ENCODE assay signal across 7 cellular contexts in the genomic region with DNA sequence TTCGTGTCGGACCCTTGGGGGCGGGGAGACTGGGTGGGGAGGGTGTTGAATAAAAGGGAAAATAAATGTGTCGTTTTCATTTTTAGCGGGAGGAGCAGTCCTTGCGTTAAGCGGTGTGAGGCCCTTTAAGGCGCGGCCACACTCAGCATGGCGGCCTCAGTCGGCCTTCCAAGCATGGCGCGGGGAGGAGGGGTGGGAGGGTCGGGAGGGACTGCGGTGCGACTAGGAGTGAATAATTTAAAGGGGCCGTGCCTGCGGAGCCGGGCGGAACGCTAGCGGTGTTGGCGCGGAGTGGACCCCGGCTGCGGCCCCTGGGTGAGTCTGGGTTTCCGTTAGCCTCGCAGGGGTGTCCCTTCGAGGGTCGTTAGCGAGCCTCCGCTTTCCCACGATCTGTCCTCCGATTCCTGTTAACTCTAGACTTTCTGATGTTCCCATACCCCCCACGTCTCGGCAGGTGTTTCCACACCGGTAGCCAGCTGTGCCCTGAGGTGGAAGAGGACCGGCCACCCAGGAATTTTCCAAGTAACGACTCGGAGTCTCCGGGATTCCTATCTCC. TPM values are rescaled to one million over a fixed set of nuclear protein-coding genes. Genes with fewer than 3 reads are reported as not detected.
DNase-seq lines count a peak whose midpoint lies in the region; ATAC-seq and TF ChIP-seq lines count a peak whose summit lies in the region.

No MANE protein-coding gene starts in this region.

- peaks cover 8% of the 10 kb centered on the region for H3K4me1 Mint-ChIP-seq in T-helper 1 cell treated with Interleukin-12 subunit alpha and Interleukin-12 subunit beta and Interleukin-4 antibody, amounts not matched to agents 30 μg/mL and 1 μg/mL, for 36 hours (ENCODE audit: low read depth)

- peak overlapping the region; percentile 93 for H3K4me3 Mint-ChIP-seq in T-helper 1 cell treated with Interleukin-12 subunit alpha and Interleukin-12 subunit beta and Interleukin-4 antibody, amounts not matched to agents 30 μg/mL and 1 μg/mL, for 36 hours

- no peaks in the 10 kb centered on the region for H3K27me3 Mint-ChIP-seq in T-helper 1 cell treated with Interleukin-12 subunit alpha and Interleukin-12 subunit beta and Interleukin-4 antibody, amounts not matched to agents 30 μg/mL and 1 μg/mL, for 36 hours (ENCODE audit: low read depth)

- peak overlapping the region; percentile 62 to 98 (median 86) for H3K4me3 ChIP-seq in heart left ventricle
- H3K4me3 ChIP-seq in tibial nerve: peak overlapping the region; percentile 64 to 92 (median 82)

- H3K27ac ChIP-seq in heart left ventricle (peak overlapping the region; percentile 57 to 96 (median 93)), tibial nerve (peak overlapping the region; percentile 80 to 98 (median 92))

- TF ChIP-seq POLR2A in GM19193 (IDR thresholded peaks at IDR 0.05; ENCODE audit: extremely low read depth, insufficient read depth, insufficient read length) (peak; percentile 32), heart left ventricle (IDR thresholded peaks at IDR 0.05) (peak; percentile 8 to 55), tibial nerve (IDR thresholded peaks at IDR 0.05) (peak; percentile 15 to 65)

- no peaks in the 10 kb centered on the region for H3K9me3 ChIP-seq in heart left ventricle
- no peaks in the 10 kb centered on the region for H3K9me3 ChIP-seq in tibial nerve

- peaks cover 0 to 46% (median 36%) of the 10 kb centered on the region in 9 donors for H3K36me3 ChIP-seq in heart left ventricle
- H3K36me3 ChIP-seq in tibial nerve: peaks cover 0 to 59% (median 4%) of the 10 kb centered on the region in 3 donors

- H3K4me1 ChIP-seq in heart left ventricle: peaks cover 0 to 25% (median 10%) of the 10 kb centered on the region in 12 donors
- peaks cover 0 to 18% (median 7%) of the 10 kb centered on the region in 4 donors for H3K4me1 ChIP-seq in tibial nerve

- H3K9me3 Mint-ChIP-seq in T-helper 1 cell treated with Interleukin-12 subunit alpha and Interleukin-12 subunit beta and Interleukin-4 antibody, amounts not matched to agents 30 μg/mL and 1 μg/mL, for 36 hours: no peaks in the 10 kb centered on the region

- H3K27me3 ChIP-seq in heart left ventricle: no peaks in the 10 kb centered on the region
- no peaks in the 10 kb centered on the region for H3K27me3 ChIP-seq in tibial nerve

- H3K27ac Mint-ChIP-seq in T-helper 1 cell treated with Interleukin-12 subunit alpha and Interleukin-12 subunit beta and Interleukin-4 antibody, amounts not matched to agents 30 μg/mL and 1 μg/mL, for 36 hours: peak overlapping the region; percentile 79

- peaks cover 18% of the 10 kb centered on the region for H3K36me3 Mint-ChIP-seq in T-helper 1 cell treated with Interleukin-12 subunit alpha and Interleukin-12 subunit beta and Interleukin-4 antibody, amounts not matched to agents 30 μg/mL and 1 μg/mL, for 36 hours (ENCODE audit: low read depth)

- ATAC-seq in heart left ventricle: peak; percentile 81 to 86 (median 82)

- DNase-seq in NCI-H1417 (lab: John Stamatoyannopoulos, UW): peak; percentile 76 to 92 (median 90)
- DNase-seq in amniotic epithelial cell (ENCODE audit: low read depth): peak; percentile 89
- DNase-seq in heart left ventricle: peak; percentile 90 to 93 (median 90)
- peak; percentile 83 to 98 (median 88) for DNase-seq in posterior cingulate gyrus
- DNase-seq in tibial nerve (ENCODE audit: low spot score in 2 of 2): peak; percentile 74 to 85

- intact Hi-C loops in heart left ventricle (cut with DNase I) (loop anchor here in 7 of 10 donors (1.0 to 10.0 kb wide), 6 partner anchors 12 to 1849 kb away; partner anchors contain the start of genes PEX11G (in 2 of the 7), HSD11B1L (in 1 of the 7), MCOLN1 (in 1 of the 7) and MICOS13 (in 1 of the 7)), posterior cingulate gyrus (cut with DNase I) (loop anchor here (1.0 to 2.0 kb wide), 2 partner anchors 12 to 45 kb away; partner anchors contain the start of genes MCOLN1 and PEX11G)

- WGBS in heart left ventricle, 4 donors: 0 to 1% (median 1%) methylated on average over 40 to 41 of the region's 41 CpGs
- WGBS in tibial nerve, 2 donors: 0% methylated on average over 33 to 41 of the region's 41 CpGs

- TF ChIP-seq CTCF in heart left ventricle (IDR thresholded peaks at IDR 0.05): no peak
- TF ChIP-seq CTCF in tibial nerve (IDR thresholded peaks at IDR 0.05): no peak

- TF ChIP-seq EP300 in tibial nerve (IDR thresholded peaks at IDR 0.05): peak in 1 of 2 donors; percentile 97

RNA-seq across cellular contexts. Expression of gene PNPLA6, which starts 1.5 kb away (rescaled TPM):
- total RNA-seq in heart left ventricle: 100 to 1,000 TPM in 1 of 9 donors, 10 to 100 TPM in 8; 41.4 to 105 (median 49.9) TPM
- polyA plus RNA-seq in heart left ventricle: 10 to 100 TPM; 35.6 to 51.1 TPM
- total RNA-seq in tibial nerve: 100 to 1,000 TPM in 1 of 4 donors, 10 to 100 TPM in 3; 66.3 to 138 (median 68.3) TPM

RNA-seq across cellular contexts. Expression of gene MCOLN1, which starts 11.6 kb away (rescaled TPM):
- 10 to 100 TPM; 12.1 to 49.7 (median 14.9) TPM for total RNA-seq in heart left ventricle
- polyA plus RNA-seq in heart left ventricle: 10 to 100 TPM; 24.6 to 25.2 TPM
- 10 to 100 TPM; 21.3 to 52.2 (median 31.3) TPM for total RNA-seq in tibial nerve

RNA-seq across cellular contexts. Expression of gene ZNF358, which starts 18.1 kb away (rescaled TPM):
- total RNA-seq in heart left ventricle (100 to 1,000 TPM in 1 of 9 donors, 10 to 100 TPM in 8; 62.8 to 128 (median 74.4) TPM), tibial nerve (10 to 100 TPM; 40.0 to 84.0 (median 69.2) TPM)
- polyA plus RNA-seq in heart left ventricle: 100 to 1,000 TPM in 1 of 2 donors, 10 to 100 TPM in 1; 49.3 to 159 TPM

RNA-seq across cellular contexts. Expression of gene PEX11G, which starts 45.2 kb away (rescaled TPM):
- total RNA-seq in heart left ventricle (1 to 10 TPM in 8 of 9 donors, under 1 TPM in 1; 0.93 to 2.9 (median 1.5) TPM), tibial nerve (1 to 10 TPM; 4.4 to 9.2 (median 7.8) TPM)
- polyA plus RNA-seq in heart left ventricle: 1 to 10 TPM in 1 of 2 donors, under 1 TPM in 1; 0.55 to 3.4 TPM

Comparison
In these comparisons a context has a peak if more than half of its experiments do, and no peak if none do; other contexts are left out.
1. Peak in every context shown above with its lines: DNase-seq, ATAC-seq, H3K4me3 ChIP-seq and H3K27ac ChIP-seq.